Comparison of ENCODE assay signal across 25 cellular contexts in the genomic region with DNA sequence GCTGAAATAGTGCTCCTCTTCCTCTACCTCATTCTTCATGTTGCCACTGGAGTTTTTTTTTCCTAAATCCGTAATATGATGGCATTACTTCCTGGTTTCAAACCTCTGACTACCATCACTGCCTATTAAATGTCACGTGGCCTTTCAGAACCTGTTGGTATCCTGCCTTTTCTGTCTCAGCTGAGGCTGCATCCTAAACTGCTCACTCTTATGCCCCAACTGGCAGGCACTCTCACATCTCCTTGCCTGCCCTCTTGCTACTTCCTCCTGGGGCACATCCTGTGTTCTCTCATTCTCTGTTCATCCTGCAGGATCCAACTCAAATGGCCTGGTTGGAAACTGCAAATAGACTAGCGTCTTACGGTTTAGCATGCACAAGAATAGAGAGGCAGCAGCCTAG.
"Had no signal": no experiment of that assay in that cellular context is flagged by ENCODE, and none has a peak within 500 bp of the region (broad histone marks: within the 10 kb centered on the region; RNA-seq: fewer than 3 reads in every experiment).

No MANE protein-coding gene starts in this region.

- H3K27ac ChIP-seq: colonic mucosa, dorsolateral prefrontal cortex, hepatocyte, neural progenitor cell, upper lobe of right lung had no signal

- H3K4me1 ChIP-seq: colonic mucosa, upper lobe of right lung had no signal

- H3K27me3 Mint-ChIP-seq: effector memory CD8-positive, alpha-beta T cell had no signal

- H3K4me3 Mint-ChIP-seq: activated CD4-positive, alpha-beta memory T cell treated with anti-CD3 and anti-CD28 coated beads for 36 hours; activated naive CD4-positive, alpha-beta T cell treated with anti-CD3 and anti-CD28 coated beads for 36 hours; activated naive CD8-positive, alpha-beta T cell treated with anti-CD3 and anti-CD28 coated beads, Interleukin-2, amount 10 ng/mL, durations not matched to agents 7 days and 5 days; effector memory CD8-positive, alpha-beta T cell; immature natural killer cell; naive thymus-derived CD8-positive, alpha-beta T cell; neural progenitor cell; stimulated activated naive B cell treated with anti-CD40 and anti-IgM and Interleukin-4, amounts not matched to agents 10 μg/mL and 1 μg/mL and 100 μg/mL, for 72 hours had no signal

- H2AFZ ChIP-seq: hepatocyte, neural progenitor cell had no signal

- H3K4me2 ChIP-seq: hepatocyte, neural progenitor cell, smooth muscle cell had no signal

- H3K4me3 ChIP-seq: colonic mucosa, dorsolateral prefrontal cortex, hepatocyte, lung, neural progenitor cell, smooth muscle cell, upper lobe of right lung had no signal

- H3K36me3 ChIP-seq: colonic mucosa, neural progenitor cell, upper lobe of right lung had no signal

- H3K27ac Mint-ChIP-seq: activated CD4-positive, alpha-beta memory T cell treated with anti-CD3 and anti-CD28 coated beads for 36 hours; activated naive CD4-positive, alpha-beta T cell treated with anti-CD3 and anti-CD28 coated beads for 36 hours; activated naive CD8-positive, alpha-beta T cell treated with anti-CD3 and anti-CD28 coated beads, Interleukin-2, amount 10 ng/mL, durations not matched to agents 7 days and 5 days; effector memory CD8-positive, alpha-beta T cell; immature natural killer cell; naive thymus-derived CD8-positive, alpha-beta T cell; stimulated activated naive B cell treated with anti-CD40 and anti-IgM and Interleukin-4, amounts not matched to agents 10 μg/mL and 1 μg/mL and 100 μg/mL, for 72 hours had no signal

- H3K36me3 Mint-ChIP-seq: activated CD4-positive, alpha-beta memory T cell treated with anti-CD3 and anti-CD28 coated beads for 36 hours; activated naive CD8-positive, alpha-beta T cell treated with anti-CD3 and anti-CD28 coated beads, Interleukin-2, amount 10 ng/mL, durations not matched to agents 7 days and 5 days; immature natural killer cell; naive thymus-derived CD8-positive, alpha-beta T cell; neural progenitor cell; stimulated activated naive B cell treated with anti-CD40 and anti-IgM and Interleukin-4, amounts not matched to agents 10 μg/mL and 1 μg/mL and 100 μg/mL, for 72 hours had no signal

- H3K9me3 Mint-ChIP-seq: activated CD4-positive, alpha-beta memory T cell treated with anti-CD3 and anti-CD28 coated beads for 36 hours; activated naive CD4-positive, alpha-beta T cell treated with anti-CD3 and anti-CD28 coated beads for 36 hours; activated naive CD8-positive, alpha-beta T cell treated with anti-CD3 and anti-CD28 coated beads, Interleukin-2, amount 10 ng/mL, durations not matched to agents 7 days and 5 days; neural progenitor cell; stimulated activated naive B cell treated with anti-CD40 and anti-IgM and Interleukin-4, amounts not matched to agents 10 μg/mL and 1 μg/mL and 100 μg/mL, for 72 hours had no signal

- H3K4me1 Mint-ChIP-seq: activated naive CD8-positive, alpha-beta T cell treated with anti-CD3 and anti-CD28 coated beads, Interleukin-2, amount 10 ng/mL, durations not matched to agents 7 days and 5 days; immature natural killer cell; naive thymus-derived CD8-positive, alpha-beta T cell had no signal

- H3K9ac ChIP-seq: neural progenitor cell had no signal

- H3K79me2 ChIP-seq: hepatocyte had no signal

- ATAC-seq: effector memory CD8-positive, alpha-beta T cell; esophagus mucosa; left lobe of liver; sciatic nerve; upper lobe of right lung had no signal

- FAIRE-seq: bronchial epithelial cell, endothelial cell of umbilical vein had no signal

- H3K27me3 ChIP-seq: colonic mucosa, dorsolateral prefrontal cortex, hepatocyte, neural progenitor cell, upper lobe of right lung had no signal

- H3K9me3 ChIP-seq: colonic mucosa, upper lobe of right lung had no signal

- DNase-seq: activated CD4-positive, alpha-beta memory T cell treated with anti-CD3 and anti-CD28 coated beads for 36 hours; activated CD4-positive, alpha-beta T cell treated with anti-CD3 and anti-CD28 coated beads for 48 hours; activated naive CD4-positive, alpha-beta T cell treated with anti-CD3 and anti-CD28 coated beads for 36 hours; activated naive CD8-positive, alpha-beta T cell treated with anti-CD3 and anti-CD28 coated beads, Interleukin-2, amount 10 ng/mL, durations not matched to agents 7 days and 5 days; activated T-cell treated with anti-CD3 and anti-CD28 coated beads, Interleukin-2, amount 50 U/mL, for 48 hours; amniotic stem cell; colonic mucosa; dorsolateral prefrontal cortex; effector memory CD8-positive, alpha-beta T cell; foreskin melanocyte; glutamatergic neuron; immature natural killer cell; naive thymus-derived CD8-positive, alpha-beta T cell; stimulated activated CD4-positive, alpha-beta T cell treated with anti-CD3 and anti-CD28 coated beads, Interleukin-15, amount 100 ng/mL, for 24 hours; stimulated activated naive B cell treated with anti-CD40 and anti-IgM and Interleukin-4, amounts not matched to agents 10 μg/mL and 1 μg/mL and 100 μg/mL, for 72 hours; upper lobe of right lung had no signal
